Comparison of ENCODE assay signal across 23 cellular contexts in the genomic region with DNA sequence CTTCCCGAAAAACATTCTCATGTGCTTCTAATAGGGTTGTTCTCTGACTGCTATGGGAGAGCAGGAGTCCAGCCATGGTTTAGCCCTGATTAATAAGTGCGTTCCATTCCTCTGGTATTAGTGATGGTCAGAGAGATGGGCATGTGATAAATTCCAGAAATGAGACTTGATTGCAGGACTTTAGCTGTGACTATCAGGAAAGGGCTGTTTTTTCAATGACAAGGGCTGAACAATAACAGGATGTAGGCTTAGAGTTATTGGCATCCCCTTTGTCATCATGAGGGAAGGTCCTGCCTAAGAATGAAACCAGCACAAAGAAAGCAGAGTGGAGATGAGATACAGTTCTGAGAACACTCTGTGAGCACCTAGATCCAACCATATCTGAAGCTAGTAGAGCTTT.
"Had no signal": no experiment of that assay in that cellular context is flagged by ENCODE, and none has a peak within 500 bp of the region (broad histone marks: within the 10 kb centered on the region; RNA-seq: fewer than 3 reads in every experiment).

No MANE protein-coding gene starts in this region.

- H3K9me3 ChIP-seq: pancreas, right lobe of liver, thoracic aorta, upper lobe of left lung had no signal

- FAIRE-seq: frontal cortex, keratinocyte, pancreas, small intestine had no signal

- H3K4me1 Mint-ChIP-seq: immature natural killer cell had no signal

- H3K27ac Mint-ChIP-seq: immature natural killer cell; naive thymus-derived CD4-positive, alpha-beta T cell; nephron progenitor cell; stimulated activated naive B cell treated with anti-CD40 and anti-IgM and Interleukin-4, amounts not matched to agents 10 μg/mL and 1 μg/mL and 100 μg/mL, for 72 hours; stimulated activated naive CD8-positive, alpha-beta T cell treated with anti-CD3 and anti-CD28 coated beads, Interleukin-15, Interleukin-2, amounts not matched to agents 100 ng/mL and 50 ng/mL, for 24 hours had no signal

- ATAC-seq: left ventricle myocardium superior; naive thymus-derived CD4-positive, alpha-beta T cell; pancreas; stimulated activated naive B cell treated with anti-CD40 and anti-IgM and Interleukin-4, amounts not matched to agents 10 μg/mL and 1 μg/mL and 100 μg/mL, for 72 hours had no signal

- H3K36me3 Mint-ChIP-seq: immature natural killer cell; stimulated activated naive B cell treated with anti-CD40 and anti-IgM and Interleukin-4, amounts not matched to agents 10 μg/mL and 1 μg/mL and 100 μg/mL, for 72 hours had no signal

- H3K27me3 ChIP-seq: pancreas, right lobe of liver, tibial nerve, upper lobe of left lung, uterus had no signal

- DNase-seq: cerebellar nuclear complex; effector memory CD4-positive, alpha-beta T cell; hypothalamus; immature natural killer cell; left ventricle myocardium superior; mesenchymal stem cell; midbrain; naive thymus-derived CD4-positive, alpha-beta T cell; nephron progenitor cell; pancreas; right lobe of liver; small intestine; stimulated activated CD4-positive, alpha-beta T cell treated with anti-CD3 and anti-CD28 coated beads, Interleukin-15, amount 100 ng/mL, for 24 hours; stimulated activated CD4-positive, alpha-beta T cell treated with anti-CD3 and anti-CD28 coated beads, Interleukin-2, amount 100 ng/mL, for 48 hours; stimulated activated naive B cell treated with anti-CD40 and anti-IgM and Interleukin-4, amounts not matched to agents 10 μg/mL and 1 μg/mL and 100 μg/mL, for 72 hours; upper lobe of left lung; uterus had no signal

- H3K36me3 ChIP-seq: pancreas, right lobe of liver, thoracic aorta, tibial nerve, upper lobe of left lung, uterus had no signal

- H3K4me1 ChIP-seq: uterus had no signal

- H3K4me3 ChIP-seq: lung, pancreas, right lobe of liver, thoracic aorta, tibial nerve, upper lobe of left lung, uterus had no signal

- H3K27ac ChIP-seq: pancreas, right lobe of liver, thoracic aorta, tibial nerve, uterus had no signal

- H3K4me3 Mint-ChIP-seq: immature natural killer cell; naive thymus-derived CD4-positive, alpha-beta T cell; nephron progenitor cell; stimulated activated naive B cell treated with anti-CD40 and anti-IgM and Interleukin-4, amounts not matched to agents 10 μg/mL and 1 μg/mL and 100 μg/mL, for 72 hours; stimulated activated naive CD8-positive, alpha-beta T cell treated with anti-CD3 and anti-CD28 coated beads, Interleukin-15, Interleukin-2, amounts not matched to agents 100 ng/mL and 50 ng/mL, for 24 hours had no signal
